ENCODE assay signal across 20 cellular contexts in the genomic region with DNA sequence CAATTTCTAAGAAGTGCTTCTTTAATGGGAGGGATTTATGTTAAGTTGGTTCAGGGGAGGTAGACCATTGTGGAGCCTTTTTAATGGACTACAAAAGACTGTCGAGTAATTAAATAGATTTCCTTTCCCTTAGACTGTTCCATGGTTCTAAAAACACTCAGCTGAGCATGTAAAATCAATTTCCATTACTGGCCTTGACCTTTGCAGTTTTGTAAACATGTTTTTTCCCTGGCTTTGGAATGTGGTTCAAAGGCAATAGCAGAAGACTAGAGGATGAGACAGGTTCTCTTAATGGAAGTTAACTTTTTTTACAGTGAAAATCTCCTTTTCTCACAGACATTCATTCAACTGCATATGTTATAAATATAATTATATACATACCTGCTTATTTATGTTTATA. TPM values are rescaled to one million over a fixed set of nuclear protein-coding genes. Genes with fewer than 3 reads are reported as not detected.
DNase-seq lines count a peak whose midpoint lies in the region; ATAC-seq, FAIRE-seq and TF ChIP-seq lines count a peak whose summit lies in the region.
"Had no signal": no experiment of that assay in that cellular context is flagged by ENCODE, and none has a peak within 500 bp of the region (broad histone marks: within the 10 kb centered on the region; RNA-seq: fewer than 3 reads in every experiment).

No MANE protein-coding gene starts in this region.

- no peak for TF ChIP-seq POLR2A in HepG2 (IDR thresholded peaks at IDR 0.05; ENCODE audit: insufficient read depth in 1 of 2, low read depth in 2 of 2, low read length in 2 of 2)

- H3K36me3 ChIP-seq in HepG2 (replicated peaks in 1 of 2; ENCODE audit: control insufficient read depth in 1 of 2, insufficient read depth in 2 of 2, low read length in 2 of 2): no peaks in the 10 kb centered on the region
- H3K36me3 ChIP-seq in neural cell (ENCODE audit: insufficient read depth, low read length): no peaks in the 10 kb centered on the region
- H3K36me3 ChIP-seq: HAP-1 had no signal

- H3K36me3 Mint-ChIP-seq in T-helper 17 cell (ENCODE audit: low read depth): no peaks in the 10 kb centered on the region
- H3K36me3 Mint-ChIP-seq: CD4-positive, alpha-beta memory T cell had no signal

- H3K4me1 ChIP-seq in HepG2 (ENCODE audit: insufficient read depth, low read length): peaks cover 14% of the 10 kb centered on the region

- H3K9me3 ChIP-seq in HepG2 (ENCODE audit: low read length) (0 out of 2 replicates have a peak, but pooled peaks cover 3% of the 10 kb centered on the region), neural cell (ENCODE audit: low read length) (peaks cover 3% of the 10 kb centered on the region), T-helper 17 cell (ENCODE audit: control insufficient read depth, low read length, poor library complexity, severe bottlenecking) (no peaks in the 10 kb centered on the region)
- H3K9me3 ChIP-seq: HAP-1 had no signal

- H3K9ac ChIP-seq in HepG2 (ENCODE audit: insufficient read depth, low read depth, low read length) (no peak overlapping the region), neural cell (ENCODE audit: low read length) (no peak overlapping the region)

- no TSS peak for BruUV-seq in HepG2 (replicated peaks; lab: Mats Ljungman, UMichigan)

- POLR2A ChIA-PET in HepG2 (lab: Yijun Ruan, JAX): no interaction called here

- H3K9me2 ChIP-seq in neural cell (ENCODE audit: insufficient read depth, low read length): no peaks in the 10 kb centered on the region

- CTCF ChIA-PET in HepG2 (lab: Yijun Ruan, JAX; ENCODE audit: low intra/inter-chr PET ratio, low total read pairs): no interaction called here

- H3K27ac Mint-ChIP-seq in T-helper 17 cell: no peak overlapping the region
- H3K27ac Mint-ChIP-seq: CD4-positive, alpha-beta memory T cell; GM23338; HFFc6 had no signal

- H2AFZ ChIP-seq in HepG2 (ENCODE audit: low read length) (no peak overlapping the region), neural cell (ENCODE audit: low read depth, low read length) (no peak overlapping the region)
- H2AFZ ChIP-seq: GM23338 had no signal

- DNase-seq in NCI-H2107 (lab: John Stamatoyannopoulos, UW): peak; percentile 29
- DNase-seq in NCI-H2227 (lab: John Stamatoyannopoulos, UW; ENCODE audit: unreplicated experiment): peak; percentile 68
- peak; percentile 32 for DNase-seq in HepG2 (ENCODE audit: low spot score)
- DNase-seq in T-helper 17 cell: no peak
- DNase-seq: C1 segment of cervical spinal cord; Calu3; CD4-positive, alpha-beta memory T cell; COR-L47; DMS53; GF-D8; HFFc6 had no signal

- no peak for FAIRE-seq in HepG2 (lab: Jason Lieb, UNC)
- FAIRE-seq: GM12891, GM18507, GM19239, H54 had no signal

- no peak for TF ChIP-seq CTCF in HepG2 (CRISPR knock-in tag; IDR thresholded peaks at IDR 0.05)
- no peak for TF ChIP-seq CTCF in neural cell (IDR thresholded peaks at IDR 0.05; ENCODE audit: poor library complexity, severe bottlenecking)

- H3K79me2 ChIP-seq in HepG2 (ENCODE audit: insufficient read depth, low read length): no peaks in the 10 kb centered on the region
- H3K79me2 ChIP-seq in neural cell (replicated peaks; ENCODE audit: insufficient read depth, low read length): no peaks in the 10 kb centered on the region

- no peaks in the 10 kb centered on the region for H3F3A ChIP-seq in neural cell (ENCODE audit: insufficient read depth, low read length, poor library complexity, severe bottlenecking)

- H3K27ac ChIP-seq in HepG2 (ENCODE audit: extremely low read length, insufficient read depth, low read length) (no peak overlapping the region), neural cell (ENCODE audit: low read length) (no peak overlapping the region)

- H3K4me2 ChIP-seq in HepG2 (ENCODE audit: low read depth, low read length) (no peak overlapping the region; the same call in 1 of the 2 replicates), neural cell (ENCODE audit: low read length) (peak overlapping the region; percentile 13)
- H3K4me2 ChIP-seq: GM23338 had no signal

- H3K27me3 ChIP-seq in HepG2 (ENCODE audit: control insufficient read depth in 1 of 2, insufficient read depth in 2 of 2, low read length in 2 of 2): no peaks in the 10 kb centered on the region
- H3K27me3 ChIP-seq in neural cell (ENCODE audit: insufficient read depth, low read depth, low read length): no peaks in the 10 kb centered on the region

- 0% methylated on average over 1 of the region's 1 CpG for WGBS in HepG2 (ENCODE audit: low lambda C conversion rate)

- no peak for TF ChIP-seq RAD21 in HepG2 (CRISPR knock-in tag; IDR thresholded peaks at IDR 0.05)
- TF ChIP-seq RAD21 in neural cell (conservative IDR thresholded peaks at IDR 0.05): no peak

- no peak overlapping the region; a peak in 1 of 6 replicates for H3K4me3 ChIP-seq in HepG2 (replicated peaks in 1 of 3; ENCODE audit: insufficient read depth in 1 of 3, low read depth in 2 of 3, low read length in 3 of 3)
- H3K4me3 ChIP-seq in neural cell (ENCODE audit: low read length): no peak overlapping the region
- H3K4me3 ChIP-seq: GM23338, HAP-1 had no signal

- H4K20me1 ChIP-seq in HepG2 (ENCODE audit: insufficient read depth, low read length): no peaks in the 10 kb centered on the region
- no peaks in the 10 kb centered on the region for H4K20me1 ChIP-seq in neural cell (ENCODE audit: insufficient read depth)

- H3K4me3 Mint-ChIP-seq in T-helper 17 cell: no peak overlapping the region
- H3K4me3 Mint-ChIP-seq: CD4-positive, alpha-beta memory T cell; GM23338; HFFc6 had no signal

- intact Hi-C loops in HepG2 (cut with micrococcal nuclease; ENCODE audit: unreplicated experiment): no loop called here

- no peaks in the 10 kb centered on the region for H3K4me1 Mint-ChIP-seq in T-helper 17 cell
- H3K4me1 Mint-ChIP-seq: CD4-positive, alpha-beta memory T cell; GM23338 had no signal

- in situ Hi-C loops in HepG2 (cut with HindIII; ENCODE audit: extremely low pct_ligation_motif_present, low pct_unique_long_range_greater_than_20kb): no loop called here

- peak in 1 of 2 experiments; percentile 35; a peak in 1 of 4 replicates for TF ChIP-seq EP300 in HepG2 (IDR thresholded peaks at IDR 0.05; ENCODE audit: low read depth in 2 of 2, low read length in 2 of 2)
- TF ChIP-seq EP300 in HepG2 (CRISPR knock-in tag; IDR thresholded peaks at IDR 0.05; ENCODE audit: borderline replicate concordance): no peak
- no peak for TF ChIP-seq EP300 in neural cell (conservative IDR thresholded peaks at IDR 0.05; ENCODE audit: poor library complexity, severe bottlenecking)

- peak; percentile 71 for ATAC-seq in HepG2
- no peak for ATAC-seq in GM21423 (IDR thresholded peaks at IDR 0.05; ENCODE audit: unreplicated experiment)
- no peak for ATAC-seq in T-helper 17 cell
- no peak for ATAC-seq in activated CD4-positive, CD25-positive, alpha-beta regulatory T cell treated with anti-CD3 and anti-CD28 coated beads, Interleukin-2, amount 50 U/mL, for 24 hours
- ATAC-seq: GM23338 had no signal

- H3K27me3 Mint-ChIP-seq in T-helper 17 cell: peaks cover 11% of the 10 kb centered on the region

TF ChIP-seq in HepG2, 621 proteins besides CTCF, POLR2A, EP300 and RAD21 (continues in another document):
- no peak for TF ChIP-seq ZNF670 (CRISPR knock-in tag; IDR thresholded peaks at IDR 0.05; ENCODE audit: borderline replicate concordance)

TF ChIP-seq in neural cell, 6 proteins besides CTCF, POLR2A, EP300 and RAD21 (continues in another document):
- TF ChIP-seq POLR2AphosphoS5 (IDR thresholded peaks at IDR 0.05) (peak; percentile 0), SMC3 (conservative IDR thresholded peaks at IDR 0.05; ENCODE audit: poor library complexity) (no peak)

RNA-seq across cellular contexts. Expression of a gene that starts 37.6 kb away (rescaled TPM):
- total RNA-seq in HepG2 (2016; rRNA removed; fragmentation: Illumina TruSeq; extraction: Trizol) (11.6 and 13.9 TPM in 2 replicates), T-helper 17 cell (10 to 100 TPM; 96.2 to 100.0 TPM)
- 2.6 and 3.3 TPM in 2 replicates for total RNA-seq in HepG2 (2016; cell fraction: cytosol; rRNA removed; fragmentation: Illumina TruSeq; extraction: Trizol; ENCODE audit: low read depth)
- total RNA-seq in HepG2 (2016; cell fraction: insoluble cytoplasmic fraction; rRNA removed; fragmentation: Illumina TruSeq; extraction: Trizol): 14.2 and 15.8 TPM in 2 replicates
- 5.4 and 6.1 TPM in 2 replicates for total RNA-seq in HepG2 (2016; cell fraction: membrane; rRNA removed; fragmentation: Illumina TruSeq; extraction: Trizol)
- total RNA-seq in HepG2 (2016; cell fraction: nucleus; rRNA removed; fragmentation: Illumina TruSeq; extraction: Trizol): 28.7 and 34.0 TPM in 2 replicates
- polyA plus RNA-seq in HepG2 (2011; rRNA removed) (22.5 and 27.4 TPM in 2 replicates), neural cell (38.5 and 39.1 TPM in 2 replicates)
- 11.5 and 19.2 TPM in 2 replicates for polyA plus RNA-seq in HepG2 (2011; cell fraction: cytosol; rRNA removed)
- polyA plus RNA-seq in HepG2 (2011; cell fraction: nucleus; rRNA removed): 12.4 and 14.1 TPM in 2 replicates
- 42.9 and 43.4 TPM in 2 replicates for polyA plus RNA-seq in HepG2 (2012)
- polyA plus RNA-seq in HepG2 (2016; cell fraction: cytosol; fragmentation: Illumina TruSeq; extraction: Trizol; ENCODE audit: low read depth): 2.5 and 3.0 TPM in 2 replicates
- polyA plus RNA-seq in HepG2 (2016; cell fraction: insoluble cytoplasmic fraction; fragmentation: Illumina TruSeq; extraction: Trizol; ENCODE audit: low read depth): 20.7 and 21.3 TPM in 2 replicates
- polyA plus RNA-seq in HepG2 (2016; cell fraction: membrane; fragmentation: Illumina TruSeq; extraction: Trizol; ENCODE audit: low read depth): 4.3 and 4.4 TPM in 2 replicates
- polyA plus RNA-seq in HepG2 (2016; cell fraction: nucleus; fragmentation: Illumina TruSeq; extraction: Trizol; ENCODE audit: insufficient read depth, low read depth): 26.5 and 30.1 TPM in 2 replicates
- 3.9 and 11.3 TPM in 2 replicates for polyA minus RNA-seq in HepG2 (2011; rRNA and poly(A)+ RNA removed; ENCODE audit: low replicate concordance)
- 9.0 and 9.1 TPM in 2 replicates for polyA minus RNA-seq in HepG2 (2011; cell fraction: cytosol; rRNA and poly(A)+ RNA removed)
- 42.6 and 51.3 TPM in 2 replicates for polyA minus RNA-seq in HepG2 (2011; cell fraction: nucleus; rRNA and poly(A)+ RNA removed)
- 36.2 and 37.5 TPM in 2 replicates for polyA minus RNA-seq in neural cell

Comparison
In these comparisons a context has a peak if more than half of its experiments do, and no peak if none do; other contexts are left out.
1. DNase-seq: peak in NCI-H2107 (single experiment), NCI-H2227 (single experiment) and HepG2 (single experiment); none in T-helper 17 cell (0 of 3).